Comparison of ENCODE assay signal across 14 cellular contexts in genomic region chr5:173806270-173807035, GRCh38.
"Had no signal": no experiment of that assay in that cellular context is flagged by ENCODE, and none has a peak within 500 bp of the region (broad histone marks: within the 10 kb centered on the region; RNA-seq: fewer than 3 reads in every experiment).

No MANE protein-coding gene starts in this region.

- H3K4me1 ChIP-seq: psoas muscle, sigmoid colon had no signal

- H3K4me3 ChIP-seq: psoas muscle, sigmoid colon, upper lobe of left lung had no signal

- ATAC-seq: left colon; natural killer cell treated with Interleukin-12 subunit alpha and Interleukin-12 subunit beta and Interleukin-15 and Interleukin-18, amount 100 ng/mL, for 72 hours; psoas muscle had no signal

- H3K36me3 Mint-ChIP-seq: natural killer cell treated with Interleukin-12 subunit alpha and Interleukin-12 subunit beta and Interleukin-15 and Interleukin-18, amount 100 ng/mL, for 72 hours had no signal

- DNase-seq: activated CD4-positive, alpha-beta T cell treated with anti-CD3 and anti-CD28 coated beads for 48 hours; activated naive CD4-positive, alpha-beta T cell treated with anti-CD3 and anti-CD28 coated beads for 36 hours; central memory CD4-positive, alpha-beta T cell; cortex of kidney; effector memory CD4-positive, alpha-beta T cell; left colon; psoas muscle; sigmoid colon; stimulated activated CD4-positive, alpha-beta T cell treated with anti-CD3 and anti-CD28 coated beads, Interleukin-12 subunit alpha, Interleukin-12 subunit beta, amount 100 ng/mL, for 4 hours; stimulated activated naive CD4-positive, alpha-beta T cell; upper lobe of left lung had no signal

- H3K27me3 ChIP-seq: sigmoid colon, upper lobe of left lung had no signal

- H3K36me3 ChIP-seq: sigmoid colon, upper lobe of left lung had no signal

- H3K27ac Mint-ChIP-seq: activated naive CD4-positive, alpha-beta T cell treated with anti-CD3 and anti-CD28 coated beads for 36 hours; activated T-helper 1 cell treated with anti-CD3 and anti-CD28 coated beads, Interleukin-12 subunit alpha, Interleukin-12 subunit beta, Interleukin-2, Interleukin-4 antibody, amounts not matched to agents 30 ng/mL and 10 ng/mL and 1 ng/mL, durations not matched to agents 14 hours and 24 hours and 36 hours; memory B cell; natural killer cell treated with Interleukin-12 subunit alpha and Interleukin-12 subunit beta and Interleukin-15 and Interleukin-18, amount 100 ng/mL, for 72 hours had no signal

- H3K27ac ChIP-seq: psoas muscle, sigmoid colon had no signal

- H3K9me3 ChIP-seq: psoas muscle, sigmoid colon, upper lobe of left lung had no signal

- H3K4me3 Mint-ChIP-seq: activated naive CD4-positive, alpha-beta T cell treated with anti-CD3 and anti-CD28 coated beads for 36 hours; activated T-helper 1 cell treated with anti-CD3 and anti-CD28 coated beads, Interleukin-12 subunit alpha, Interleukin-12 subunit beta, Interleukin-2, Interleukin-4 antibody, amounts not matched to agents 30 ng/mL and 10 ng/mL and 1 ng/mL, durations not matched to agents 14 hours and 24 hours and 36 hours; memory B cell; natural killer cell treated with Interleukin-12 subunit alpha and Interleukin-12 subunit beta and Interleukin-15 and Interleukin-18, amount 100 ng/mL, for 72 hours had no signal
